Comparison of ENCODE assay signal across 9 cellular contexts in the genomic region with DNA sequence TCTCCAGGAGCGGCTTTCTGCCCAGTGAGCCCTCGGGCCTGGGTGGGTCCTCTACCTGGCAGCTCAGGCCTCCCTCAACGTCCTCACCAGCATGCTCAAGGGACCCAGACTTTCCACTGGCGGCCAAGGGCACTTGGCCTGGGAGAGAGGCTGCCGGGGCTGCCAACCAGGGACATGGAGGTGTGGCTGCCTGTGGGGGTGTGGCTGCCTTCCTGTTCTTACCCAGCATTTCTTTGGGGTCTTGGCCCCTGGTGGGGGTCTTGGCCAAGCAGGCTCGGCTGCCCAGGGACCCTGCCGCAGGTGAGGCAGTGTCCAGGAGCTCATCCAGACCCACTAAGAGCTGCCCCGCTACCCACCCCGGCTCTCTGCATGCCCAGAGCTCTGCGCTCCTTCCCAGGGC. TPM values are rescaled to one million over a fixed set of nuclear protein-coding genes. Genes with fewer than 3 reads are reported as not detected.
"Had no signal": no experiment of that assay in that cellular context is flagged by ENCODE, and none has a peak within 500 bp of the region (broad histone marks: within the 10 kb centered on the region; RNA-seq: fewer than 3 reads in every experiment).

No MANE protein-coding gene starts in this region.

- DNase-seq: GM23248, GOT3, H7, IMR-90 had no signal

- H3K9me3 ChIP-seq: HAP-1 had no signal

- H2AFZ ChIP-seq: GM23248 had no signal

- H3K4me1 ChIP-seq: HAP-1 had no signal

- H3K27ac ChIP-seq: GM23248 had no signal

- H3K4me3 ChIP-seq: GM23248, HAP-1, K562 had no signal

- H3K36me3 ChIP-seq: HAP-1 had no signal

- ATAC-seq: HCT116, K562 had no signal

RNA-seq across cellular contexts. Expression of a gene that starts 47.9 kb away (rescaled TPM):
- total RNA-seq: GM23248, H4, HT-29, IMR-90 had no signal

RNA-seq across cellular contexts. Expression of a gene that starts 51.0 kb away (rescaled TPM):
- total RNA-seq: GM23248, H4, H7, IMR-90, K562 had no signal
